1 cellular context compared by ENCODE assay signal in the genomic region with DNA sequence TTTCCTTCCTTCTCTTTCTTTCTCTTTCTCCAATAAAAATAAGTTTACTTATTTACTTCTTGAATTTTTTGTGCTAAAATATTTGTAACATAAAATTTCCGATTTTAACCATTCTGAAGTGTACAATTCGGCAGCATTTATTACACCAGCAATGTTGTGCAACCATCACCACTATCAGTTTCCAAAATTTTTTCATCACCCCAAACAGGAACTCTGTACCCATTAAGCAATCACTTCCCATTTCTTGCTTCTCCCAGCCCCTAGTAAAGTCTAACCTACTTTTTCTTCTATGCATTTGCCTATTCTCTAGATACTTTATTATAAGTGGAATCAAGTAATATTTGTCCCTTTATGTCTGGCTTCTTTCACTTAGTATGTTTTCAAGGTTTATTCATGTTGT.
TF ChIP-seq lines count a peak whose summit lies in the region.

No MANE protein-coding gene starts in this region.

TF ChIP-seq in K562, 482 proteins besides CTCF, POLR2A, EP300 and RAD21:
- TF ChIP-seq NCOA6 (IDR thresholded peaks at IDR 0.05) (no peak), GATAD2B (IDR thresholded peaks at IDR 0.05; ENCODE audit: borderline replicate concordance) (no peak), FOXJ3 (CRISPR knock-in tag; IDR thresholded peaks at IDR 0.05) (no peak), CEBPB (tag; IDR thresholded peaks at IDR 0.05) (peak; percentile 72), CEBPG (CRISPR knock-in tag; IDR thresholded peaks at IDR 0.05) (no peak), CEBPG (tag; conservative IDR thresholded peaks at IDR 0.05 in 1 of 2, IDR thresholded peaks at IDR 0.05 in 1 of 2) (peak; percentile 24 to 55; a peak in 2 of 4 replicates)
TF ChIP-seq in K562: peak in this region for 2.
